16 cellular contexts compared by ENCODE assay signal in genomic region chr12:92123780-92124707, GRCh38. TPM values are rescaled to one million over a fixed set of nuclear protein-coding genes. Genes with fewer than 3 reads are reported as not detected.
A peak's percentile ranks its signal among the peaks of the same experiment; 100 is the strongest.
DNase-seq lines count a peak whose midpoint lies in the region; ATAC-seq, FAIRE-seq and TF ChIP-seq lines count a peak whose summit lies in the region.
"Had no signal": no experiment of that assay in that cellular context is flagged by ENCODE, and none has a peak within 500 bp of the region (broad histone marks: within the 10 kb centered on the region; RNA-seq: fewer than 3 reads in every experiment).

No MANE protein-coding gene starts in this region.

- H3K9ac ChIP-seq in K562 (ENCODE audit: insufficient read depth in 1 of 2, low read depth in 2 of 2, low read length in 2 of 2) = no peak overlapping the region

- H3K27ac ChIP-seq in K562 (ENCODE audit: extremely low read depth, low read depth, low read length) (no peak overlapping the region), stomach (peak overlapping the region in 3 of 5 donors; percentile 20 to 59 (median 33))
- H3K27ac ChIP-seq: prostate gland had no signal

- DNase-seq in activated naive CD4-positive, alpha-beta T cell treated with anti-CD3 and anti-CD28 coated beads, Interleukin-2, amount 10 ng/mL, durations not matched to agents 7 days and 5 days = no peak
- DNase-seq in activated naive CD4-positive, alpha-beta T cell treated with anti-CD3 and anti-CD28 coated beads, Interleukin-2, amount 50 U/mL, for 16 hours = no peak
- DNase-seq in NB4 (ENCODE audit: low read depth) (peak; percentile 93), K562 (ENCODE audit: extremely low read depth in 1 of 4, low spot score in 3 of 4) (no peak), stomach (no peak), NCI-H2107 treated with DMSO at 0.1 percent for 48 hours (lab: John Stamatoyannopoulos, UW; ENCODE audit: unreplicated experiment) (no peak), mucosa of descending colon (no peak)
- DNase-seq: activated gamma-delta T cell treated with Interleukin-2 at 50 U/mL for 16 hours; dorsolateral prefrontal cortex; mesenchymal stem cell; NCI-H1092 treated with DMSO at 0.1 percent for 48 hours; NCI-H82; stimulated activated CD4-positive, alpha-beta T cell treated with anti-CD3 and anti-CD28 coated beads, Interleukin-4, amount 100 ng/mL, for 24 hours; T1000 had no signal

- H3K4me2 ChIP-seq in K562 (ENCODE audit: insufficient read depth, low read length) = no peak overlapping the region

- FAIRE-seq in K562 (lab: Jason Lieb, UNC) = no peak

- TF ChIP-seq EP300 in K562 (IDR thresholded peaks at IDR 0.05; ENCODE audit: low read length) = no peak
- TF ChIP-seq EP300 in stomach (IDR thresholded peaks at IDR 0.05) = no peak

- ATAC-seq in K562 = no peak
- ATAC-seq in HG02623 (IDR thresholded peaks at IDR 0.05; ENCODE audit: unreplicated experiment) = no peak
- no peak for ATAC-seq in mucosa of descending colon

- H3K4me3 ChIP-seq in NB4 (ENCODE audit: low read depth, low read length) (peak overlapping the region; percentile 49), K562 (no peak overlapping the region), stomach (no peak overlapping the region), mucosa of descending colon (no peak overlapping the region)
- H3K4me3 ChIP-seq: dorsolateral prefrontal cortex, prostate gland had no signal

- peaks cover 10% of the 10 kb centered on the region; the same call in 2 of the 3 replicates for H3K79me2 ChIP-seq in K562 (ENCODE audit: control insufficient read depth, insufficient read depth, low read length)

- POLR2A ChIA-PET in K562 (lab: Yijun Ruan, JAX) = interaction anchor here (0.7 to 5.6 kb wide), 4 partner anchors 10 to 20 kb away, joined by 4 to 32 read pairs (median 4); partner anchors contain the start of gene BTG1

- peaks cover 0 to 8% of the 10 kb centered on the region in 2 experiments; a peak in 2 of 5 replicates for H3K4me1 ChIP-seq in K562 (replicated peaks in 1 of 2; ENCODE audit: control insufficient read depth in 2 of 2, insufficient read depth in 2 of 2, low read length in 2 of 2)
- H3K4me1 ChIP-seq in stomach = peaks cover 0 to 56% (median 6%) of the 10 kb centered on the region in 4 donors
- no peaks in the 10 kb centered on the region for H3K4me1 ChIP-seq in mucosa of descending colon (ENCODE audit: low read depth)
- H3K4me1 ChIP-seq: prostate gland had no signal

- no peaks in the 10 kb centered on the region for H3K9me1 ChIP-seq in K562 (ENCODE audit: control insufficient read depth, insufficient read depth, low read length)

- in situ Hi-C loops in K562 (cut with MboI) = no loop called here

- H3K36me3 ChIP-seq in K562 (ENCODE audit: control insufficient read depth, insufficient read depth, low read length) (peaks cover 3% of the 10 kb centered on the region; the same call in 1 of the 3 replicates), stomach (no peaks in the 10 kb centered on the region), mucosa of descending colon (ENCODE audit: low read depth) (no peaks in the 10 kb centered on the region)
- H3K36me3 ChIP-seq: prostate gland had no signal

- peaks cover 11% of the 10 kb centered on the region for H3K9me3 Mint-ChIP-seq in activated naive CD4-positive, alpha-beta T cell treated with anti-CD3 and anti-CD28 coated beads, Interleukin-2, amount 10 ng/mL, durations not matched to agents 7 days and 5 days

- H3K27me3 ChIP-seq in K562 (ENCODE audit: control insufficient read depth in 2 of 2, insufficient read depth in 2 of 2, low read length in 2 of 2) (no peaks in the 10 kb centered on the region), stomach (no peaks in the 10 kb centered on the region)
- H3K27me3 ChIP-seq: dorsolateral prefrontal cortex had no signal

- H3K36me3 Mint-ChIP-seq in activated naive CD4-positive, alpha-beta T cell treated with anti-CD3 and anti-CD28 coated beads, Interleukin-2, amount 10 ng/mL, durations not matched to agents 7 days and 5 days = peaks cover 48% of the 10 kb centered on the region

- no peak for TF ChIP-seq RAD21 in K562 (CRISPR knock-in tag; conservative IDR thresholded peaks at IDR 0.05 in 1 of 2, IDR thresholded peaks at IDR 0.05 in 1 of 2)

- BruUV-seq in K562 (replicated peaks; lab: Mats Ljungman, UMichigan) = no TSS peak

- H2AFZ ChIP-seq in K562 (ENCODE audit: low read depth, low read length) = no peak overlapping the region

- no peaks in the 10 kb centered on the region for H4K20me1 ChIP-seq in K562 (replicated peaks; ENCODE audit: control insufficient read depth, insufficient read depth, low read length)

- H3K27ac Mint-ChIP-seq in activated naive CD4-positive, alpha-beta T cell treated with anti-CD3 and anti-CD28 coated beads, Interleukin-2, amount 10 ng/mL, durations not matched to agents 7 days and 5 days = peak overlapping the region; percentile 62

- H3K4me1 Mint-ChIP-seq in activated naive CD4-positive, alpha-beta T cell treated with anti-CD3 and anti-CD28 coated beads, Interleukin-2, amount 10 ng/mL, durations not matched to agents 7 days and 5 days = peaks cover 50% of the 10 kb centered on the region

- intact Hi-C loops in K562 (cut with micrococcal nuclease) = no loop called here
- intact Hi-C loops in stomach (cut with DNase I; ENCODE audit: low total_unique reads) = no loop called here
- intact Hi-C loops in mucosa of descending colon (cut with DNase I, micrococcal nuclease) = no loop called here

- WGBS in K562 (ENCODE audit: insufficient coverage, low coverage, missing lambda C conversion rate) = 28% methylated on average over 2 of the region's 2 CpGs
- 67 to 84% (median 70%) methylated on average over 2 of the region's 2 CpGs for WGBS in stomach, 5 donors

- no peaks in the 10 kb centered on the region for H3K9me3 ChIP-seq in K562 (replicated peaks; ENCODE audit: control insufficient read depth, insufficient read depth, low read depth, low read length)
- H3K9me3 ChIP-seq in stomach = peaks cover 0 to 8% (median 4%) of the 10 kb centered on the region in 4 donors
- H3K9me3 ChIP-seq in mucosa of descending colon = peaks cover 8% of the 10 kb centered on the region
- H3K9me3 ChIP-seq: prostate gland had no signal

- TF ChIP-seq POLR2A in NB4 (IDR thresholded peaks at IDR 0.05; ENCODE audit: extremely low read depth, insufficient read length) (no peak), K562 (conservative IDR thresholded peaks at IDR 0.05) (no peak), stomach (IDR thresholded peaks at IDR 0.05) (no peak)

- TF ChIP-seq CTCF in NB4 (IDR thresholded peaks at IDR 0.05; ENCODE audit: low read depth, low read length) (no peak), K562 (IDR thresholded peaks at IDR 0.05 in 2 of 3, conservative IDR thresholded peaks at IDR 0.05 in 1 of 3; ENCODE audit: insufficient read depth in 2 of 3, low read depth in 1 of 3, low read length in 3 of 3) (no peak), stomach (IDR thresholded peaks at IDR 0.05) (no peak), mucosa of descending colon (IDR thresholded peaks at IDR 0.05) (no peak)

- H3K4me3 Mint-ChIP-seq in activated naive CD4-positive, alpha-beta T cell treated with anti-CD3 and anti-CD28 coated beads, Interleukin-2, amount 10 ng/mL, durations not matched to agents 7 days and 5 days = peak overlapping the region; percentile 3

- CTCF ChIA-PET in activated naive CD4-positive, alpha-beta T cell treated with anti-CD3 and anti-CD28 coated beads, Interleukin-2, amount 10 ng/mL, durations not matched to agents 7 days and 5 days (lab: Charles Lee) = interaction anchor here (0.5 to 1.5 kb wide), 4 partner anchors 9 to 88 kb away, joined by 3 to 5 read pairs (median 4); no protein-coding TSS in a partner anchor
- CTCF ChIA-PET in K562 (lab: Yijun Ruan, JAX; ENCODE audit: low intra/inter-chr PET ratio) = no interaction called here

- H3K27me3 Mint-ChIP-seq in activated naive CD4-positive, alpha-beta T cell treated with anti-CD3 and anti-CD28 coated beads, Interleukin-2, amount 10 ng/mL, durations not matched to agents 7 days and 5 days = no peaks in the 10 kb centered on the region

TF ChIP-seq in K562, 482 proteins besides CTCF, POLR2A, EP300 and RAD21 (continues in another document):
- no peak for TF ChIP-seq ZNF277 (CRISPR knock-in tag; IDR thresholded peaks at IDR 0.05; ENCODE audit: borderline replicate concordance)

RNA-seq across cellular contexts. Expression of gene BTG1, which starts 21.6 kb away (rescaled TPM):
- 25.9 and 32.5 TPM in 2 replicates for total RNA-seq in K562 (2011; cell fraction: chromatin; rRNA removed; ENCODE audit: low replicate concordance)
- total RNA-seq in K562 (2011; cell fraction: nucleolus; rRNA removed) = 9.2 and 10.9 TPM in 2 replicates
- 21.7 and 32.1 TPM in 2 replicates for total RNA-seq in K562 (2011; cell fraction: nucleoplasm; rRNA removed)
- total RNA-seq in K562 (2014; rRNA removed) (4.3 and 4.5 TPM in 2 replicates), K562 (2014; rRNA removed; fragmentation: Illumina TruSeq; extraction: Trizol) (8.0 and 9.9 TPM in 2 replicates), K562 (2015; rRNA removed; fragmentation: Illumina TruSeq; extraction: Trizol) (4.9 and 6.4 TPM in 2 replicates), K562 (2021) (28.6 and 29.5 TPM in 2 replicates), stomach (100 to 1,000 TPM in 1 of 5 donors, 10 to 100 TPM in 4; 20.5 to 108 (median 33.3) TPM), mucosa of descending colon (100 to 1,000 TPM; 124 to 176 (median 147) TPM)
- polyA plus RNA-seq in K562 (2011; rRNA removed) (9.0 and 27.0 TPM in 2 replicates), K562 (2014; fragmentation: Illumina TruSeq; extraction: Trizol) (7.5 and 12.8 TPM in 2 replicates), K562 (2014; fragmentation: Nextera tagmentation; extraction: Ambion mirVana) (1 to 10 TPM; 3.7 to 4.3 TPM), K562 (2014; rRNA removed) (7.1 and 7.4 TPM in 2 replicates), stomach (10 to 100 TPM; 39.7 to 47.5 (median 40.2) TPM)
- polyA plus RNA-seq in K562 (2011; cell fraction: cytosol; rRNA removed) = 7.9 and 16.8 TPM in 2 replicates
- polyA plus RNA-seq in K562 (2011; cell fraction: nucleus; rRNA removed) = 10.7 and 29.8 TPM in 2 replicates
- polyA plus RNA-seq in K562 (2012) = 15.3 and 42.8 TPM in 2 replicates
- 17.2 and 33.9 TPM in 2 replicates for polyA minus RNA-seq in K562 (2011; rRNA and poly(A)+ RNA removed)
- polyA minus RNA-seq in K562 (2011; cell fraction: cytosol; rRNA and poly(A)+ RNA removed) = 13.6 and 28.9 TPM in 2 replicates
- 11.0 and 40.8 TPM in 2 replicates for polyA minus RNA-seq in K562 (2011; cell fraction: nucleus; rRNA and poly(A)+ RNA removed)
